ENCODE assay signal across 16 cellular contexts in the genomic region with DNA sequence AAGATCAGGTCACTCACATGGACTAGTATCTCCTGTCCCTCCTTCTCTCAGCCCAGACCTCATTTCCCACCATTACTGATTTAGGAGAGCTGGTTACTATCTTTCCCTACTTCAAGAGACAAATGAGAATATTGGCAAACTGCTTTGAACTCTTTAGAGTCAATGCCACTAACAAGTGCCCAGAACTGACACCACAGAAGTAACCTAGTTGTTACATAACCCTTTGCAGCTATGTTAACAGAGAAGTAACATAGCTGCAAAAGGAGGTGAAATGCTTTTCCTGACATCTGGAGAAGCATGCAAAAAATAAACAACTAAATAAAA. TPM values are rescaled to one million over a fixed set of nuclear protein-coding genes. Genes with fewer than 3 reads are reported as not detected.
DNase-seq lines count a peak whose midpoint lies in the region; ATAC-seq, FAIRE-seq and TF ChIP-seq lines count a peak whose summit lies in the region.
"Had no signal": no experiment of that assay in that cellular context is flagged by ENCODE, and none has a peak within 500 bp of the region (broad histone marks: within the 10 kb centered on the region; RNA-seq: fewer than 3 reads in every experiment).

No MANE protein-coding gene starts in this region.

- H3K79me2 ChIP-seq in H1 (ENCODE audit: control insufficient read depth in 1 of 2, insufficient read depth in 2 of 2, low read length in 2 of 2) = no peaks in the 10 kb centered on the region

- H2BK12ac ChIP-seq in H1 (ENCODE audit: low read depth, low read length) = peak overlapping the region; percentile 78

- TF ChIP-seq EP300 in H1 (IDR thresholded peaks at IDR 0.05; ENCODE audit: borderline replicate concordance in 1 of 2, low read depth in 2 of 2, low read length in 2 of 2) = no peak

- H4K5ac ChIP-seq in H1 (ENCODE audit: insufficient read length, low read depth, low read length) = no peak overlapping the region

- H3K4me1 ChIP-seq in H1 (replicated peaks in 1 of 4; ENCODE audit: control insufficient read depth in 3 of 4, insufficient read depth in 4 of 4, low read length in 3 of 4) (peaks cover 0 to 15% (median 7%) of the 10 kb centered on the region in 4 experiments; a peak in 6 of 7 replicates), neutrophil (ENCODE audit: control insufficient read depth in 1 of 2, insufficient read depth in 1 of 2, low read depth in 1 of 2, low read length in 1 of 2) (peaks cover 84 to 90% of the 10 kb centered on the region in 2 experiments)

- H3K23ac ChIP-seq in H1 (ENCODE audit: insufficient read length) = no peak overlapping the region

- H3K4me3 Mint-ChIP-seq in CD4-positive, alpha-beta T cell = no peak overlapping the region
- H3K4me3 Mint-ChIP-seq: B cell, naive B cell had no signal

- ATAC-seq in CD4-positive, alpha-beta T cell (ENCODE audit: poor library complexity) = peak; percentile 39
- ATAC-seq in GM18502 (IDR thresholded peaks at IDR 0.05; ENCODE audit: poor library complexity, unreplicated experiment) = no peak

- POLR2A ChIA-PET in CD4-positive, alpha-beta T cell (lab: Charles Lee) = interaction anchor here (1.3 kb wide), 1 partner anchor 29 kb away, joined by 5 read pairs; a partner anchor contains a TSS
- POLR2A ChIA-PET in H1 (lab: Charles Lee; ENCODE audit: partially characterized antibody) = no interaction called here

- H3K9ac ChIP-seq in H1 (replicated peaks in 1 of 4; ENCODE audit: extremely low read depth in 1 of 4, low read depth in 3 of 4, low read length in 3 of 4) = no peak overlapping the region; a peak in 1 of 7 replicates

- H3K4ac ChIP-seq in H1 (replicated peaks; ENCODE audit: insufficient read length, low read depth, low read length) = no peak overlapping the region

- H3K4me3 ChIP-seq in NB4 (ENCODE audit: low read depth, low read length) (peak overlapping the region; percentile 22), H1 (ENCODE audit: extremely low read depth in 1 of 4, insufficient read depth in 2 of 4, low read depth in 3 of 4, low read length in 4 of 4) (no peak overlapping the region), neutrophil (ENCODE audit: low read depth in 1 of 2, low read length in 1 of 2) (peak overlapping the region; percentile 50 to 52)
- H3K4me3 ChIP-seq: left lung had no signal

- no peak overlapping the region for H4K8ac ChIP-seq in H1 (ENCODE audit: extremely low read depth, insufficient read depth, low read length)

- no peak overlapping the region for H3K14ac ChIP-seq in H1 (ENCODE audit: insufficient read length)

- H3K36me3 Mint-ChIP-seq in CD4-positive, alpha-beta T cell (ENCODE audit: low read depth) = no peaks in the 10 kb centered on the region
- H3K36me3 Mint-ChIP-seq: naive B cell had no signal

- no peaks in the 10 kb centered on the region for H4K20me1 ChIP-seq in H1 (replicated peaks in 1 of 2; ENCODE audit: control insufficient read depth in 1 of 2, insufficient read depth in 2 of 2, low read length in 2 of 2)

- H2BK20ac ChIP-seq in H1 (ENCODE audit: low read length) = no peak overlapping the region

- H3K9me3 ChIP-seq in CD4-positive, alpha-beta T cell (ENCODE audit: control insufficient read depth, low read length) = no peaks in the 10 kb centered on the region
- H3K9me3 ChIP-seq in H1 (ENCODE audit: insufficient read depth in 2 of 2, low read depth in 1 of 2, low read length in 1 of 2) (no peaks in the 10 kb centered on the region), neutrophil (no peaks in the 10 kb centered on the region)
- H3K9me3 ChIP-seq: left lung had no signal

- no peak overlapping the region for H3K27ac ChIP-seq in CD4-positive, alpha-beta T cell (ENCODE audit: low read depth, low read length)
- 0 out of 2 replicates have a peak overlapping the region, but pooled peaks have one; percentile 7 for H3K27ac ChIP-seq in H1 (ENCODE audit: low read depth, low read length)
- H3K27ac ChIP-seq in neutrophil = peak overlapping the region; percentile 92
- H3K27ac ChIP-seq: brain microvascular endothelial cell had no signal

- H3K27me3 Mint-ChIP-seq in CD4-positive, alpha-beta T cell = no peaks in the 10 kb centered on the region

- peak overlapping the region in 1 of 2 experiments; percentile 33; a peak in 1 of 4 replicates for H3K4me2 ChIP-seq in H1 (ENCODE audit: insufficient read depth in 1 of 2, low read depth in 2 of 2, low read length in 2 of 2)

- H3K27me3 ChIP-seq in CD4-positive, alpha-beta T cell (ENCODE audit: control insufficient read depth, insufficient read depth, low read length) = no peaks in the 10 kb centered on the region
- H3K27me3 ChIP-seq in H1 (replicated peaks in 1 of 4; ENCODE audit: control insufficient read depth in 3 of 4, extremely low read depth in 1 of 4, insufficient read depth in 3 of 4, low read length in 3 of 4) (no peaks in the 10 kb centered on the region), neutrophil (no peaks in the 10 kb centered on the region)
- H3K27me3 ChIP-seq: brain microvascular endothelial cell, left lung had no signal

- H3K36me3 ChIP-seq in H1 (ENCODE audit: control insufficient read depth in 2 of 4, insufficient read depth in 4 of 4, low read length in 3 of 4) (no peaks in the 10 kb centered on the region), neutrophil (no peaks in the 10 kb centered on the region)
- H3K36me3 ChIP-seq: brain microvascular endothelial cell, left lung had no signal

- H3K27ac Mint-ChIP-seq in CD4-positive, alpha-beta T cell = peak overlapping the region; percentile 60
- H3K27ac Mint-ChIP-seq: B cell, naive B cell had no signal

- H3K4me1 Mint-ChIP-seq in CD4-positive, alpha-beta T cell (ENCODE audit: low read depth) = peaks cover 15% of the 10 kb centered on the region
- H3K4me1 Mint-ChIP-seq: B cell, naive B cell had no signal

- H2BK5ac ChIP-seq in H1 (ENCODE audit: low read depth, low read length) = no peak overlapping the region

- H2BK15ac ChIP-seq in H1 (ENCODE audit: low read length) = no peak overlapping the region; the same call in 1 of the 2 replicates

- TF ChIP-seq CTCF in CD4-positive, alpha-beta T cell (IDR thresholded peaks at IDR 0.05) = no peak
- TF ChIP-seq CTCF in NB4 (IDR thresholded peaks at IDR 0.05; ENCODE audit: low read depth, low read length) = no peak
- no peak for TF ChIP-seq CTCF in H1 (IDR thresholded peaks at IDR 0.05; ENCODE audit: control extremely low read depth in 1 of 3, insufficient read depth in 1 of 3, low read depth in 1 of 3, low read length in 3 of 3)
- TF ChIP-seq CTCF in neutrophil (IDR thresholded peaks at IDR 0.05) = no peak

- peak; percentile 15 for TF ChIP-seq POLR2A in NB4 (IDR thresholded peaks at IDR 0.05; ENCODE audit: extremely low read depth, insufficient read length)
- no peak for TF ChIP-seq POLR2A in H1 (IDR thresholded peaks at IDR 0.05; ENCODE audit: control extremely low read depth in 1 of 2, low read depth in 2 of 2, low read length in 2 of 2)

- no peak overlapping the region for H2AFZ ChIP-seq in H1 (ENCODE audit: low read length)

- no peak for DNase-seq in CD4-positive, alpha-beta T cell
- DNase-seq in NB4 (ENCODE audit: low read depth) = no peak
- no peak for DNase-seq in H1 (ENCODE audit: low read depth in 1 of 2, low spot score in 2 of 2)
- no peak for DNase-seq in SW480 (ENCODE audit: low spot score)
- DNase-seq in DMS114 treated with DMSO at 0.1 percent for 48 hours (lab: John Stamatoyannopoulos, UW; ENCODE audit: unreplicated experiment) = no peak
- DNase-seq in NCI-H1930 (lab: John Stamatoyannopoulos, UW) = no peak
- DNase-seq: effector CD4-positive, alpha-beta T cell; naive B cell; NCI-H146; NCI-H446 treated with DMSO at 0.1 percent for 48 hours had no signal

- H2BK120ac ChIP-seq in H1 (replicated peaks; ENCODE audit: low read depth, low read length) = no peak overlapping the region

- H2AK5ac ChIP-seq in H1 (ENCODE audit: low read depth, low read length) = no peak overlapping the region

- H3K56ac ChIP-seq in H1 (replicated peaks; ENCODE audit: insufficient read length, low read depth, low read length) = no peak overlapping the region

- H3K9me3 Mint-ChIP-seq in CD4-positive, alpha-beta T cell = no peaks in the 10 kb centered on the region
- H3K9me3 Mint-ChIP-seq: naive B cell had no signal

- no peaks in the 10 kb centered on the region for H3K79me1 ChIP-seq in H1 (ENCODE audit: low read depth, low read length)

- TF ChIP-seq RAD21 in H1 (IDR thresholded peaks at IDR 0.05 in 1 of 2, conservative IDR thresholded peaks at IDR 0.05 in 1 of 2; ENCODE audit: low read depth in 2 of 2, low read length in 2 of 2) = no peak

- CTCF ChIA-PET in CD4-positive, alpha-beta T cell (lab: Charles Lee) = no interaction called here
- CTCF ChIA-PET in H1 (lab: Charles Lee; ENCODE audit: partially characterized antibody) = interaction anchor here (1.1 to 1.4 kb wide), 2 partner anchors 120 to 180 kb away, joined by 3 read pairs; no protein-coding TSS in a partner anchor

- H3K23me2 ChIP-seq in H1 (ENCODE audit: low read depth, low read length) = no peaks in the 10 kb centered on the region; the same call in 1 of the 2 replicates

- intact Hi-C loops in CD4-positive, alpha-beta T cell (cut with DNase I, micrococcal nuclease) = no loop called here

- peak overlapping the region; percentile 38; the same call in 1 of the 2 replicates for H3K18ac ChIP-seq in H1 (ENCODE audit: extremely low read depth, low read length)

- FAIRE-seq in H1 (lab: Jason Lieb, UNC) = no peak
- FAIRE-seq: TTC549 had no signal

- no peak overlapping the region for H4K91ac ChIP-seq in H1 (replicated peaks; ENCODE audit: insufficient read length, low read length)

TF ChIP-seq in H1, 55 proteins besides CTCF, POLR2A, EP300 and RAD21 (continues in another document):
- TF ChIP-seq MAFK (IDR thresholded peaks at IDR 0.05; ENCODE audit: low read depth, low read length) (no peak), SIX5 (IDR thresholded peaks at IDR 0.05; ENCODE audit: low read depth, low read length) (no peak), SRF (IDR thresholded peaks at IDR 0.05; ENCODE audit: low read depth, low read length) (no peak), EZH2 (IDR thresholded peaks at IDR 0.05; ENCODE audit: low read depth, low read length, severe bottlenecking) (no peak), NANOG (IDR thresholded peaks at IDR 0.05; ENCODE audit: insufficient read depth, low read depth, low read length, poor library complexity, severe bottlenecking) (no peak), SP4 (IDR thresholded peaks at IDR 0.05; ENCODE audit: low read length) (no peak)
- TF ChIP-seq, protein P1, sequence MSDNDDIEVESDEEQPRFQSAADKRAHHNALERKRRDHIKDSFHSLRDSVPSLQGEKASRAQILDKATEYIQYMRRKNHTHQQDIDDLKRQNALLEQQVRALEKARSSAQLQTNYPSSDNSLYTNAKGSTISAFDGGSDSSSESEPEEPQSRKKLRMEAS (IDR thresholded peaks at IDR 0.05) = no peak

RNA-seq across cellular contexts. Expression of a gene that starts 30.0 kb away (rescaled TPM):
- under 1 TPM; 0.47 to 0.88 TPM for total RNA-seq in CD4-positive, alpha-beta T cell
- 2.8 and 3.7 TPM in 2 replicates for total RNA-seq in H1 (2021; fragmentation: NEBNext Ultra II Directional; extraction: Animal tissue kit (Norgen Biotek cat#: 25700))
- 1.8 and 2.1 TPM in 2 replicates for polyA plus RNA-seq in H1 (2011; rRNA removed)
- 1.8 TPM for polyA plus RNA-seq in H1 (2011; cell fraction: cytosol; rRNA removed)
- 2.7 TPM for polyA plus RNA-seq in H1 (2011; cell fraction: nucleus; rRNA removed)
- polyA plus RNA-seq in H1 (2012, experiment 1 of 2) = 1.4 to 2.2 TPM (median 1.7 TPM) in 4 replicates
- polyA plus RNA-seq in H1 (2012, experiment 2 of 2) = 0.81 TPM
- 2.1 TPM for polyA plus RNA-seq in H1 (2013, experiment 1 of 2)
- polyA plus RNA-seq in H1 (2013, experiment 2 of 2) = 3.0 TPM
- polyA minus RNA-seq in H1 (2011; rRNA and poly(A)+ RNA removed) = 2.2 and 2.7 TPM in 2 replicates
- polyA minus RNA-seq in H1 (2011; cell fraction: cytosol; rRNA and poly(A)+ RNA removed) = 1.8 TPM
- polyA minus RNA-seq in H1 (2011; cell fraction: nucleus; rRNA and poly(A)+ RNA removed) = 3.5 TPM
- total RNA-seq: B cell had no signal

Comparison
In these comparisons a context has a peak if more than half of its experiments do, and no peak if none do; other contexts are left out.
1. H3K4me3 ChIP-seq: peak in NB4 (single experiment) and neutrophil (2 of 2); none in H1 (0 of 4).